Comparison of ENCODE assay signal across 24 cellular contexts in the genomic region with DNA sequence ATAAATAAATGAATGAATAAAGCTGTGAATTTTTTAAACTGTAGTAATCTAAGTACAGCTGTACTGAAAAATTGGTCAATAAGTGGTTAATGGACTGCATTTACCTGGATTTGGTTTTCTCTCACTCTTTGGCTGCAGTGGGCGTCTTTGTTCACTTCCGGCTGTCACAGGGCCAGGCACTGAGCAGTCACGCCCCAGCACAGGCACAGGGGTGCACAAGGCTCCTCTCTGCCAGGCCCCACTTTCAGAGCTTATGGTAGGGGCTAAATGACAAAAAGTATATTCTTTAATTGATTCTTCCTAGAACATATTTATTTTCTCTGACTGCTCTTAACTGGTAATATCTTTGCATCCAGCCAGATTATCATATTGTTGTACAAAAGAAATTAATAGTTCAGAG.
DNase-seq lines count a peak whose midpoint lies in the region; ATAC-seq, FAIRE-seq and TF ChIP-seq lines count a peak whose summit lies in the region.
"Had no signal": no experiment of that assay in that cellular context is flagged by ENCODE, and none has a peak within 500 bp of the region (broad histone marks: within the 10 kb centered on the region; RNA-seq: fewer than 3 reads in every experiment).

No MANE protein-coding gene starts in this region.

- TF ChIP-seq CTCF in K562 (IDR thresholded peaks at IDR 0.05 in 2 of 3, conservative IDR thresholded peaks at IDR 0.05 in 1 of 3; ENCODE audit: insufficient read depth in 2 of 3, low read depth in 1 of 3, low read length in 3 of 3) (no peak), osteocyte (IDR thresholded peaks at IDR 0.05) (no peak), MM.1S (IDR thresholded peaks at IDR 0.05; ENCODE audit: low read length) (no peak)

- H3K4me1 ChIP-seq in K562 (replicated peaks in 1 of 2; ENCODE audit: control insufficient read depth in 2 of 2, insufficient read depth in 2 of 2, low read length in 2 of 2), result peaks cover 0 to 4% of the 10 kb centered on the region in 2 experiments; a peak in 2 of 5 replicates
- H3K4me1 ChIP-seq in MM.1S (ENCODE audit: low read length), result no peaks in the 10 kb centered on the region
- H3K4me1 ChIP-seq: A549 had no signal

- H3K36me3 ChIP-seq in K562 (ENCODE audit: control insufficient read depth, insufficient read depth, low read length), result peaks cover 89% of the 10 kb centered on the region
- no peaks in the 10 kb centered on the region for H3K36me3 ChIP-seq in MM.1S (replicated peaks; ENCODE audit: insufficient read depth, low read length)

- H3K4me3 ChIP-seq in K562 (no peak overlapping the region), MM.1S (ENCODE audit: low read length) (no peak overlapping the region)
- H3K4me3 ChIP-seq: A549 had no signal

- no peak overlapping the region for H3K27ac ChIP-seq in K562 (ENCODE audit: extremely low read depth, low read depth, low read length)
- H3K27ac ChIP-seq in MM.1S (ENCODE audit: low read length), result no peak overlapping the region
- H3K27ac ChIP-seq: A549, C4-2B had no signal

- 93% methylated on average over 3 of the region's 3 CpGs for WGBS in K562 (ENCODE audit: insufficient coverage, low coverage, missing lambda C conversion rate)

- H3K9ac ChIP-seq in K562 (ENCODE audit: insufficient read depth in 1 of 2, low read depth in 2 of 2, low read length in 2 of 2) (no peak overlapping the region), MM.1S (ENCODE audit: low read length) (no peak overlapping the region)
- H3K9ac ChIP-seq: SK-N-SH had no signal

- H3K79me2 ChIP-seq in K562 (ENCODE audit: control insufficient read depth, insufficient read depth, low read length) (no peaks in the 10 kb centered on the region), MM.1S (ENCODE audit: low read length) (no peaks in the 10 kb centered on the region)

- intact Hi-C loops in K562 (cut with micrococcal nuclease), result loop anchor here (5.0 kb wide), 1 partner anchor 186 kb away; no protein-coding TSS in a partner anchor

- no peak for TF ChIP-seq RAD21 in K562 (CRISPR knock-in tag; conservative IDR thresholded peaks at IDR 0.05 in 1 of 2, IDR thresholded peaks at IDR 0.05 in 1 of 2)

- H3K4me2 ChIP-seq in K562 (ENCODE audit: insufficient read depth, low read length) (no peak overlapping the region), MM.1S (ENCODE audit: low read depth, low read length) (no peak overlapping the region)
- H3K4me2 ChIP-seq: A549, SK-N-SH had no signal

- peaks cover 52% of the 10 kb centered on the region for H3K36me3 Mint-ChIP-seq in stimulated activated naive CD8-positive, alpha-beta T cell treated with anti-CD3 and anti-CD28 coated beads, Interleukin-15, Interleukin-2, amounts not matched to agents 100 ng/mL and 50 ng/mL, for 24 hours (ENCODE audit: low read depth)
- H3K36me3 Mint-ChIP-seq in osteocyte (ENCODE audit: unreplicated experiment), result peaks cover 32% of the 10 kb centered on the region

- no peak overlapping the region for H2AFZ ChIP-seq in K562 (ENCODE audit: low read depth, low read length)
- no peak overlapping the region for H2AFZ ChIP-seq in MM.1S (ENCODE audit: low read length)

- peak overlapping the region; percentile 21 for H3K27ac Mint-ChIP-seq in stimulated activated naive CD8-positive, alpha-beta T cell treated with anti-CD3 and anti-CD28 coated beads, Interleukin-15, Interleukin-2, amounts not matched to agents 100 ng/mL and 50 ng/mL, for 24 hours
- H3K27ac Mint-ChIP-seq in osteocyte (ENCODE audit: unreplicated experiment), result no peak overlapping the region

- H3K27me3 Mint-ChIP-seq in stimulated activated naive CD8-positive, alpha-beta T cell treated with anti-CD3 and anti-CD28 coated beads, Interleukin-15, Interleukin-2, amounts not matched to agents 100 ng/mL and 50 ng/mL, for 24 hours, result no peaks in the 10 kb centered on the region
- H3K27me3 Mint-ChIP-seq in osteocyte (ENCODE audit: unreplicated experiment), result no peaks in the 10 kb centered on the region
- H3K27me3 Mint-ChIP-seq: CD8-positive, alpha-beta memory T cell had no signal

- DNase-seq in stimulated activated naive CD8-positive, alpha-beta T cell treated with anti-CD3 and anti-CD28 coated beads, Interleukin-15, Interleukin-2, amounts not matched to agents 100 U/mL and 50 U/mL, for 24 hours, result no peak
- DNase-seq in K562 (ENCODE audit: extremely low read depth in 1 of 4, low spot score in 3 of 4) (no peak), osteocyte (ENCODE audit: extremely low spot score, unreplicated experiment) (peak; percentile 38), MM.1S (no peak), GM19239 (ENCODE audit: insufficient read length, low spot score) (no peak)
- DNase-seq: CD8-positive, alpha-beta memory T cell; DMS 273 treated with DMSO at 0.1 percent for 48 hours; DND-41; Kasumi-1; NCI-H1105 treated with DMSO at 0.1 percent for 48 hours; NCI-H146; NCI-H1930; NCI-H2107; NCI-H524; NCI-H774; SIG-M5; SK-N-SH had no signal

- no peak for ATAC-seq in stimulated activated naive CD8-positive, alpha-beta T cell treated with anti-CD3 and anti-CD28 coated beads, Interleukin-15, Interleukin-2, amounts not matched to agents 100 U/mL and 50 U/mL, for 24 hours
- no peak for ATAC-seq in K562
- no peak for ATAC-seq in activated CD4-positive, CD25-positive, alpha-beta regulatory T cell treated with anti-CD3 and anti-CD28 coated beads, Interleukin-2, amount 50 U/mL, for 24 hours
- ATAC-seq: A549, HCT116 had no signal

- no peaks in the 10 kb centered on the region for H3K9me3 Mint-ChIP-seq in stimulated activated naive CD8-positive, alpha-beta T cell treated with anti-CD3 and anti-CD28 coated beads, Interleukin-15, Interleukin-2, amounts not matched to agents 100 ng/mL and 50 ng/mL, for 24 hours
- H3K9me3 Mint-ChIP-seq in osteocyte (ENCODE audit: unreplicated experiment), result no peaks in the 10 kb centered on the region
- H3K9me3 Mint-ChIP-seq: CD8-positive, alpha-beta memory T cell had no signal

- no peak for TF ChIP-seq POLR2A in K562 (conservative IDR thresholded peaks at IDR 0.05)

- no peak for FAIRE-seq in K562 (lab: Jason Lieb, UNC)
- no peak for FAIRE-seq in GM19239 (lab: Jason Lieb, UNC)
- FAIRE-seq: A549, GM12892, RCC 7860 had no signal

- H4K20me1 ChIP-seq in K562 (replicated peaks; ENCODE audit: control insufficient read depth, insufficient read depth, low read length) (peaks cover 4% of the 10 kb centered on the region; the same call in 1 of the 2 replicates), MM.1S (ENCODE audit: insufficient read depth, low read length) (no peaks in the 10 kb centered on the region)

- H3K9me2 ChIP-seq in MM.1S (replicated peaks; ENCODE audit: insufficient read depth, low read length), result no peaks in the 10 kb centered on the region
- H3K9me2 ChIP-seq: SK-N-SH had no signal

- no peaks in the 10 kb centered on the region for H3K4me1 Mint-ChIP-seq in stimulated activated naive CD8-positive, alpha-beta T cell treated with anti-CD3 and anti-CD28 coated beads, Interleukin-15, Interleukin-2, amounts not matched to agents 100 ng/mL and 50 ng/mL, for 24 hours (ENCODE audit: low read depth)
- no peaks in the 10 kb centered on the region for H3K4me1 Mint-ChIP-seq in osteocyte (ENCODE audit: unreplicated experiment)

- no TSS peak for BruUV-seq in K562 (replicated peaks; lab: Mats Ljungman, UMichigan)

- no peak for TF ChIP-seq EP300 in K562 (IDR thresholded peaks at IDR 0.05; ENCODE audit: low read length)

- H3K9me1 ChIP-seq in K562 (ENCODE audit: control insufficient read depth, insufficient read depth, low read length), result no peaks in the 10 kb centered on the region

- POLR2A ChIA-PET in K562 (lab: Yijun Ruan, JAX), result no interaction called here

- H3K9me3 ChIP-seq in K562 (replicated peaks; ENCODE audit: control insufficient read depth, insufficient read depth, low read depth, low read length) (no peaks in the 10 kb centered on the region), MM.1S (replicated peaks; ENCODE audit: insufficient read depth, low read length) (no peaks in the 10 kb centered on the region)
- H3K9me3 ChIP-seq: A549, SK-N-SH had no signal

- in situ Hi-C loops in K562 (cut with MboI), result no loop called here

- CTCF ChIA-PET in K562 (lab: Yijun Ruan, JAX; ENCODE audit: low intra/inter-chr PET ratio), result no interaction called here

- no peaks in the 10 kb centered on the region for H3F3A ChIP-seq in MM.1S (ENCODE audit: insufficient read depth, low read length)

- H3K27me3 ChIP-seq in K562 (ENCODE audit: control insufficient read depth in 2 of 2, insufficient read depth in 2 of 2, low read length in 2 of 2), result no peaks in the 10 kb centered on the region
- H3K27me3 ChIP-seq in MM.1S (replicated peaks; ENCODE audit: insufficient read depth, low read length), result no peaks in the 10 kb centered on the region

- no peak overlapping the region for H3K4me3 Mint-ChIP-seq in stimulated activated naive CD8-positive, alpha-beta T cell treated with anti-CD3 and anti-CD28 coated beads, Interleukin-15, Interleukin-2, amounts not matched to agents 100 ng/mL and 50 ng/mL, for 24 hours
- no peak overlapping the region for H3K4me3 Mint-ChIP-seq in osteocyte (ENCODE audit: unreplicated experiment)
- H3K4me3 Mint-ChIP-seq: CD8-positive, alpha-beta memory T cell had no signal

TF ChIP-seq in K562, 482 proteins besides CTCF, POLR2A, EP300 and RAD21 (continues in another document):
- TF ChIP-seq POLR2G (IDR thresholded peaks at IDR 0.05; ENCODE audit: low read depth, low read length) (0 out of 2 replicates have a peak, but pooled peaks have one; percentile 31), SRSF3 (IDR thresholded peaks at IDR 0.05; ENCODE audit: insufficient read depth, low read length) (no peak), POLR2B (IDR thresholded peaks at IDR 0.05; ENCODE audit: low read depth, partially characterized antibody) (no peak), RFX7 (CRISPR knock-in tag; IDR thresholded peaks at IDR 0.05) (no peak)
- TF ChIP-seq, protein P1, sequence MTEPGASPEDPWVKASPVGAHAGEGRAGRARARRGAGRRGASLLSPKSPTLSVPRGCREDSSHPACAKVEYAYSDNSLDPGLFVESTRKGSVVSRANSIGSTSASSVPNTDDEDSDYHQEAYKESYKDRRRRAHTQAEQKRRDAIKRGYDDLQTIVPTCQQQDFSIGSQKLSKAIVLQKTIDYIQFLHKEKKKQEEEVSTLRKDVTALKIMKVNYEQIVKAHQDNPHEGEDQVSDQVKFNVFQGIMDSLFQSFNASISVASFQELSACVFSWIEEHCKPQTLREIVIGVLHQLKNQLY (CRISPR knock-in tag; conservative IDR thresholded peaks at IDR 0.05), result no peak
- TF ChIP-seq, protein P2, sequence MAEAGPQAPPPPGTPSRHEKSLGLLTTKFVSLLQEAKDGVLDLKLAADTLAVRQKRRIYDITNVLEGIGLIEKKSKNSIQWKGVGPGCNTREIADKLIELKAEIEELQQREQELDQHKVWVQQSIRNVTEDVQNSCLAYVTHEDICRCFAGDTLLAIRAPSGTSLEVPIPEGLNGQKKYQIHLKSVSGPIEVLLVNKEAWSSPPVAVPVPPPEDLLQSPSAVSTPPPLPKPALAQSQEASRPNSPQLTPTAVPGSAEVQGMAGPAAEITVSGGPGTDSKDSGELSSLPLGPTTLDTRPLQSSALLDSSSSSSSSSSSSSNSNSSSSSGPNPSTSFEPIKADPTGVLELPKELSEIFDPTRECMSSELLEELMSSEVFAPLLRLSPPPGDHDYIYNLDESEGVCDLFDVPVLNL (CRISPR knock-in tag; IDR thresholded peaks at IDR 0.05; ENCODE audit: low read depth), result no peak
